Comparison of ENCODE assay signal across 15 cellular contexts in the genomic region with DNA sequence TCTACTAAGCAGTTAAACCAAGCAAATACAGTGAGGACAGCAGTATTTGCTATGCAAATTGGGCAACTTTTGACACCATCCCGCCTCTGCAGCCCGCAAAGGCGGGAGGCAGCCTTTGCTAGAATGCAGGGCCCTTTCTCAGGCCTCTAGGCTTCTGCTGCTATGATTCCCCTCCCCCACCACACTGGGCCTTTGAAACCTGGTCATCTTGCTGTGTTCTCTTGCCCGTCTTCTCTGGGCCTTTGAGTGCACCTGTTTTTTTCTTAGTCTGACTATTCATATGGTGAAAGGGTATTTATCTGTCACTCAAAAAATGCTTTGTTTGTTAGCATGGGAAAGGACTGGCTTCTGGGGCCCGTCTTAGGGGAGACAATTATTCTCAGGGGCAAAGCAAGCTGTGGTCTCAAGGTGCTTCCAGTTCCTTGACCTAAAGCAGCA.
A peak's percentile ranks its signal among the peaks of the same experiment; 100 is the strongest.
DNase-seq lines count a peak whose midpoint lies in the region; ATAC-seq and TF ChIP-seq lines count a peak whose summit lies in the region.
"Had no signal": no experiment of that assay in that cellular context is flagged by ENCODE, and none has a peak within 500 bp of the region (broad histone marks: within the 10 kb centered on the region; RNA-seq: fewer than 3 reads in every experiment).

No MANE protein-coding gene starts in this region.

- H3K79me2 ChIP-seq in neural progenitor cell (ENCODE audit: low read depth) = no peaks in the 10 kb centered on the region

- no peak overlapping the region for H3K9ac ChIP-seq in neural progenitor cell

- DNase-seq in LNCaP clone FGC (ENCODE audit: low read depth) = peak; percentile 22
- peak; percentile 69 for DNase-seq in neural progenitor cell (ENCODE audit: low spot score)
- DNase-seq in sciatic nerve (ENCODE audit: low spot score) = no peak
- DNase-seq in DMS153 (lab: John Stamatoyannopoulos, UW) = no peak
- DNase-seq in cardiac septum (ENCODE audit: low spot score) = no peak
- no peak for DNase-seq in NCI-H748 (lab: John Stamatoyannopoulos, UW; ENCODE audit: unreplicated experiment)
- DNase-seq: mesenchymal stem cell, MM.1S, NCI-H69, substantia nigra had no signal

- peak overlapping the region; percentile 46 for H3K4me2 ChIP-seq in neural progenitor cell

- peak overlapping the region; percentile 66 for H2AFZ ChIP-seq in neural progenitor cell (replicated peaks)

- no peaks in the 10 kb centered on the region for H3K9me3 ChIP-seq in neural progenitor cell (ENCODE audit: low read depth)
- H3K9me3 ChIP-seq: gastroesophageal sphincter, prostate gland had no signal

- TF ChIP-seq CTCF in LNCaP clone FGC (IDR thresholded peaks at IDR 0.05; ENCODE audit: control insufficient read depth, extremely low read depth, insufficient read depth) = no peak
- TF ChIP-seq CTCF in neural progenitor cell (IDR thresholded peaks at IDR 0.05) = no peak

- peaks cover 8% of the 10 kb centered on the region for H3K9me3 Mint-ChIP-seq in neural progenitor cell
- H3K9me3 Mint-ChIP-seq: activated naive CD4-positive, alpha-beta T cell treated with anti-CD3 and anti-CD28 coated beads, Interleukin-2, amount 50 U/mL, for 24 hours had no signal

- H3K4me1 ChIP-seq in neural progenitor cell = peaks cover 35% of the 10 kb centered on the region
- H3K4me1 ChIP-seq: gastroesophageal sphincter, prostate gland had no signal

- peaks cover 66% of the 10 kb centered on the region for H3K4me1 Mint-ChIP-seq in neural progenitor cell
- H3K4me1 Mint-ChIP-seq: activated naive CD4-positive, alpha-beta T cell treated with anti-CD3 and anti-CD28 coated beads, Interleukin-2, amount 50 U/mL, for 24 hours had no signal

- H3K36me3 ChIP-seq in neural progenitor cell = no peaks in the 10 kb centered on the region
- H3K36me3 ChIP-seq: gastroesophageal sphincter, prostate gland had no signal

- no peak overlapping the region for H3K27ac ChIP-seq in neural progenitor cell
- H3K27ac ChIP-seq: gastroesophageal sphincter, prostate gland had no signal

- H3K27ac Mint-ChIP-seq in neural progenitor cell = peak overlapping the region; percentile 64
- H3K27ac Mint-ChIP-seq: activated naive CD4-positive, alpha-beta T cell treated with anti-CD3 and anti-CD28 coated beads, Interleukin-2, amount 50 U/mL, for 24 hours had no signal

- H3K4me3 ChIP-seq in LNCaP clone FGC (ENCODE audit: low read depth, low read length) (no peak overlapping the region), neural progenitor cell (no peak overlapping the region)
- H3K4me3 ChIP-seq: gastroesophageal sphincter, prostate gland had no signal

- H3K27me3 ChIP-seq in neural progenitor cell = no peaks in the 10 kb centered on the region

- peaks cover 7% of the 10 kb centered on the region for H3K36me3 Mint-ChIP-seq in neural progenitor cell
- H3K36me3 Mint-ChIP-seq: activated naive CD4-positive, alpha-beta T cell treated with anti-CD3 and anti-CD28 coated beads, Interleukin-2, amount 50 U/mL, for 24 hours had no signal

- no peak overlapping the region for H3K4me3 Mint-ChIP-seq in neural progenitor cell
- H3K4me3 Mint-ChIP-seq: activated naive CD4-positive, alpha-beta T cell treated with anti-CD3 and anti-CD28 coated beads, Interleukin-2, amount 50 U/mL, for 24 hours had no signal

- intact Hi-C loops in sciatic nerve (cut with DNase I) = no loop called here
- intact Hi-C loops in cardiac septum (cut with DNase I) = no loop called here

- H3K27me3 Mint-ChIP-seq in neural progenitor cell (ENCODE audit: insufficient read depth, low read depth) = no peaks in the 10 kb centered on the region

- H3F3A ChIP-seq in neural progenitor cell (ENCODE audit: low read depth) = peaks cover 19% of the 10 kb centered on the region

- no peaks in the 10 kb centered on the region for H4K20me1 ChIP-seq in neural progenitor cell (ENCODE audit: low read depth)

- ATAC-seq in GM19035 (IDR thresholded peaks at IDR 0.05; ENCODE audit: unreplicated experiment) = peak; percentile 63
- peak; percentile 77 for ATAC-seq in HG02610 (IDR thresholded peaks at IDR 0.05; ENCODE audit: unreplicated experiment)
- no peak for ATAC-seq in sciatic nerve
- ATAC-seq: gastroesophageal sphincter had no signal

Comparison
In these comparisons a context has a peak if more than half of its experiments do, and no peak if none do; other contexts are left out.
1. DNase-seq: peak in LNCaP clone FGC (single experiment) and neural progenitor cell (single experiment); none in sciatic nerve (single experiment), DMS153 (single experiment), cardiac septum (single experiment) and NCI-H748 (single experiment).